In genomic region chr12:79936670-79937069, GRCh38 we compare ENCODE assay signal across 11 cellular contexts. TPM values are rescaled to one million over a fixed set of nuclear protein-coding genes. Genes with fewer than 3 reads are reported as not detected.
DNase-seq lines count a peak whose midpoint lies in the region; ATAC-seq and TF ChIP-seq lines count a peak whose summit lies in the region.
"Had no signal": no experiment of that assay in that cellular context is flagged by ENCODE, and none has a peak within 500 bp of the region (broad histone marks: within the 10 kb centered on the region; RNA-seq: fewer than 3 reads in every experiment).

No MANE protein-coding gene starts in this region.

- H3K36me3 ChIP-seq in SU-DHL-6 (ENCODE audit: low read length) (no peaks in the 10 kb centered on the region), fibroblast of lung (ENCODE audit: control insufficient read depth, insufficient read depth, low read length) (no peaks in the 10 kb centered on the region), adrenal gland (replicated peaks in 1 of 2) (no peaks in the 10 kb centered on the region), mucosa of descending colon (ENCODE audit: low read depth) (no peaks in the 10 kb centered on the region)

- H3K4me3 Mint-ChIP-seq in activated CD4-positive, alpha-beta memory T cell treated with anti-CD3 and anti-CD28 coated beads, Interleukin-2, amount 10 ng/mL, durations not matched to agents 7 days and 5 days, result peak overlapping the region; percentile 15
- no peak overlapping the region for H3K4me3 Mint-ChIP-seq in activated CD4-positive, alpha-beta memory T cell treated with anti-CD3 and anti-CD28 coated beads for 36 hours

- H4K20me1 ChIP-seq in SU-DHL-6 (ENCODE audit: low read depth, low read length), result peaks cover 20% of the 10 kb centered on the region
- H4K20me1 ChIP-seq in fibroblast of lung (ENCODE audit: control insufficient read depth, extremely low read depth, insufficient read depth, low read length), result no peaks in the 10 kb centered on the region

- TF ChIP-seq CTCF in SU-DHL-6 (IDR thresholded peaks at IDR 0.05; ENCODE audit: insufficient read depth, low read length, poor library complexity, severe bottlenecking) (no peak), fibroblast of lung (conservative IDR thresholded peaks at IDR 0.05 in 1 of 2, IDR thresholded peaks at IDR 0.05 in 1 of 2; ENCODE audit: low read depth in 1 of 2, low read length in 2 of 2) (no peak), adrenal gland (IDR thresholded peaks at IDR 0.05) (no peak), mucosa of descending colon (IDR thresholded peaks at IDR 0.05) (no peak)

- no peak overlapping the region for H3K27ac ChIP-seq in SU-DHL-6 (ENCODE audit: low read depth, low read length)
- H3K27ac ChIP-seq in fibroblast of lung (ENCODE audit: insufficient read depth, low read length), result no peak overlapping the region
- no peak overlapping the region for H3K27ac ChIP-seq in adrenal gland

- H3K9me3 ChIP-seq in SU-DHL-6 (ENCODE audit: insufficient read depth, low read length), result no peaks in the 10 kb centered on the region
- H3K9me3 ChIP-seq in fibroblast of lung (ENCODE audit: control insufficient read depth, insufficient read depth, low read depth, low read length), result no peaks in the 10 kb centered on the region
- no peaks in the 10 kb centered on the region for H3K9me3 ChIP-seq in adrenal gland (replicated peaks in 1 of 3)
- H3K9me3 ChIP-seq in mucosa of descending colon, result no peaks in the 10 kb centered on the region

- H2AFZ ChIP-seq in SU-DHL-6 (ENCODE audit: low read depth, low read length, severe bottlenecking) (no peak overlapping the region), fibroblast of lung (ENCODE audit: low read length) (no peak overlapping the region)

- H3K27me3 Mint-ChIP-seq in activated CD4-positive, alpha-beta memory T cell treated with anti-CD3 and anti-CD28 coated beads, Interleukin-2, amount 10 ng/mL, durations not matched to agents 7 days and 5 days, result no peaks in the 10 kb centered on the region
- no peaks in the 10 kb centered on the region for H3K27me3 Mint-ChIP-seq in activated CD4-positive, alpha-beta memory T cell treated with anti-CD3 and anti-CD28 coated beads for 36 hours
- H3K27me3 Mint-ChIP-seq: B cell had no signal

- H3K4me1 ChIP-seq in fibroblast of lung (ENCODE audit: control insufficient read depth, extremely low read depth, insufficient read depth, low read length), result no peaks in the 10 kb centered on the region
- H3K4me1 ChIP-seq in adrenal gland (replicated peaks in 1 of 2), result peaks cover 16 to 30% of the 10 kb centered on the region in 2 donors
- H3K4me1 ChIP-seq in mucosa of descending colon (ENCODE audit: low read depth), result peaks cover 9% of the 10 kb centered on the region

- H3F3A ChIP-seq in SU-DHL-6 (ENCODE audit: insufficient read depth), result 0 out of 2 replicates have a peak, but pooled peaks cover 5% of the 10 kb centered on the region

- H3K4me3 ChIP-seq in SU-DHL-6 (ENCODE audit: insufficient read depth, low read length, poor library complexity, severe bottlenecking), result no peak overlapping the region
- H3K4me3 ChIP-seq in fibroblast of lung (replicated peaks in 1 of 4; ENCODE audit: control extremely low read depth in 1 of 4, insufficient read depth in 1 of 4, low read depth in 3 of 4, low read length in 4 of 4), result peak overlapping the region; percentile 94 to 97 (median 96)
- H3K4me3 ChIP-seq in adrenal gland, result peak overlapping the region in 1 of 4 donors; percentile 16
- no peak overlapping the region for H3K4me3 ChIP-seq in mucosa of descending colon
- H3K4me3 ChIP-seq: lung had no signal

- TF ChIP-seq POLR2A in adrenal gland (IDR thresholded peaks at IDR 0.05), result no peak

- POLR2A ChIA-PET in activated CD4-positive, alpha-beta memory T cell treated with anti-CD3 and anti-CD28 coated beads, Interleukin-2, amount 10 ng/mL, durations not matched to agents 7 days and 5 days (lab: Charles Lee), result interaction anchor here (1.0 to 4.2 kb wide), 6 partner anchors 9 to 242 kb away, joined by 3 to 24 read pairs (median 6); no protein-coding TSS in a partner anchor
- POLR2A ChIA-PET in activated CD4-positive, alpha-beta memory T cell treated with anti-CD3 and anti-CD28 coated beads for 36 hours (lab: Charles Lee), result no interaction called here

- no peak for ATAC-seq in mucosa of descending colon
- no peak for ATAC-seq in GM21367 (IDR thresholded peaks at IDR 0.05; ENCODE audit: unreplicated experiment)

- intact Hi-C loops in activated CD4-positive, alpha-beta memory T cell treated with anti-CD3 and anti-CD28 coated beads for 36 hours (cut with micrococcal nuclease), result no loop called here
- intact Hi-C loops in adrenal gland (cut with DNase I), result loop anchor here in 1 of 2 donors (10.0 kb wide), 1 partner anchor 132 kb away; no protein-coding TSS in a partner anchor
- intact Hi-C loops in mucosa of descending colon (cut with DNase I, micrococcal nuclease), result loop anchor here in 1 of 2 donors (10.0 kb wide), 1 partner anchor 118 kb away; no protein-coding TSS in a partner anchor

- H3K9me2 ChIP-seq in SU-DHL-6 (replicated peaks; ENCODE audit: insufficient read depth, low read length), result no peaks in the 10 kb centered on the region

- H3K79me2 ChIP-seq in SU-DHL-6 (ENCODE audit: insufficient read depth, low read length) (peaks cover 40% of the 10 kb centered on the region), fibroblast of lung (ENCODE audit: control insufficient read depth, insufficient read depth, low read length) (peaks cover 50% of the 10 kb centered on the region)

- H3K36me3 Mint-ChIP-seq in activated CD4-positive, alpha-beta memory T cell treated with anti-CD3 and anti-CD28 coated beads, Interleukin-2, amount 10 ng/mL, durations not matched to agents 7 days and 5 days (ENCODE audit: low read depth), result peaks cover 13% of the 10 kb centered on the region
- H3K36me3 Mint-ChIP-seq in activated CD4-positive, alpha-beta memory T cell treated with anti-CD3 and anti-CD28 coated beads for 36 hours, result peaks cover 9% of the 10 kb centered on the region

- 0 to 8% (median 5%) methylated on average over 1 of the region's 1 CpG for WGBS in adrenal gland, 4 donors

- DNase-seq in activated CD4-positive, alpha-beta memory T cell treated with anti-CD3 and anti-CD28 coated beads, Interleukin-2, amount 10 ng/mL, durations not matched to agents 7 days and 5 days, result no peak
- no peak for DNase-seq in activated CD4-positive, alpha-beta memory T cell treated with anti-CD3 and anti-CD28 coated beads for 36 hours
- DNase-seq in fibroblast of lung (ENCODE audit: low read depth in 2 of 2) (peak in 1 of 2 donors; percentile 21), superior temporal gyrus (ENCODE audit: extremely low spot score) (peak; percentile 30), adrenal gland (no peak), mucosa of descending colon (no peak)
- DNase-seq: stimulated activated CD8-positive, alpha-beta memory T cell treated with anti-CD3 and anti-CD28 coated beads, Interleukin-4, amount 100 ng/mL, for 48 hours had no signal

- H3K27me3 ChIP-seq in SU-DHL-6 (ENCODE audit: low read length), result no peaks in the 10 kb centered on the region
- H3K27me3 ChIP-seq in fibroblast of lung (ENCODE audit: control insufficient read depth, insufficient read depth, low read length), result no peaks in the 10 kb centered on the region
- no peaks in the 10 kb centered on the region for H3K27me3 ChIP-seq in adrenal gland

- H3K9ac ChIP-seq in SU-DHL-6 (ENCODE audit: low read length) (peak overlapping the region; percentile 92; the same call in 1 of the 2 replicates), fibroblast of lung (ENCODE audit: insufficient read depth, low read length) (no peak overlapping the region)

- no peaks in the 10 kb centered on the region for H3K9me3 Mint-ChIP-seq in activated CD4-positive, alpha-beta memory T cell treated with anti-CD3 and anti-CD28 coated beads, Interleukin-2, amount 10 ng/mL, durations not matched to agents 7 days and 5 days
- no peaks in the 10 kb centered on the region for H3K9me3 Mint-ChIP-seq in activated CD4-positive, alpha-beta memory T cell treated with anti-CD3 and anti-CD28 coated beads for 36 hours

- peaks cover 31% of the 10 kb centered on the region for H3K4me1 Mint-ChIP-seq in activated CD4-positive, alpha-beta memory T cell treated with anti-CD3 and anti-CD28 coated beads, Interleukin-2, amount 10 ng/mL, durations not matched to agents 7 days and 5 days
- peaks cover 27% of the 10 kb centered on the region for H3K4me1 Mint-ChIP-seq in activated CD4-positive, alpha-beta memory T cell treated with anti-CD3 and anti-CD28 coated beads for 36 hours (ENCODE audit: low read depth)

- CTCF ChIA-PET in activated CD4-positive, alpha-beta memory T cell treated with anti-CD3 and anti-CD28 coated beads, Interleukin-2, amount 10 ng/mL, durations not matched to agents 7 days and 5 days (lab: Charles Lee), result interaction anchor here (1.0 to 1.5 kb wide), 3 partner anchors 49 to 333 kb away, joined by 3 to 4 read pairs (median 4); no protein-coding TSS in a partner anchor
- CTCF ChIA-PET in activated CD4-positive, alpha-beta memory T cell treated with anti-CD3 and anti-CD28 coated beads for 36 hours (lab: Charles Lee), result no interaction called here

- H3K4me2 ChIP-seq in SU-DHL-6 (ENCODE audit: low read depth, low read length, poor library complexity, severe bottlenecking) (peak overlapping the region; percentile 68), fibroblast of lung (ENCODE audit: extremely low read depth, insufficient read depth, low read length) (peak overlapping the region; percentile 93)

- H3K27ac Mint-ChIP-seq in activated CD4-positive, alpha-beta memory T cell treated with anti-CD3 and anti-CD28 coated beads, Interleukin-2, amount 10 ng/mL, durations not matched to agents 7 days and 5 days, result peak overlapping the region; percentile 13
- no peak overlapping the region for H3K27ac Mint-ChIP-seq in activated CD4-positive, alpha-beta memory T cell treated with anti-CD3 and anti-CD28 coated beads for 36 hours

RNA-seq across cellular contexts. Expression of gene PPP1R12A, which starts 1.8 kb away (rescaled TPM):
- total RNA-seq in activated CD4-positive, alpha-beta memory T cell treated with anti-CD3 and anti-CD28 coated beads, Interleukin-2, amount 10 ng/mL, durations not matched to agents 7 days and 5 days, result 100 to 1,000 TPM; 114 to 115 TPM
- total RNA-seq in activated CD4-positive, alpha-beta memory T cell treated with anti-CD3 and anti-CD28 coated beads for 36 hours, result 10 to 100 TPM; 74.5 to 75.7 TPM
- total RNA-seq in fibroblast of lung (120 and 139 TPM in 2 replicates), adrenal gland (10 to 100 TPM; 26.6 to 81.2 (median 50.0) TPM), mucosa of descending colon (100 to 1,000 TPM in 1 of 3 donors, 10 to 100 TPM in 2; 63.7 to 253 (median 74.3) TPM)
- polyA plus RNA-seq in fibroblast of lung (76.4 and 94.9 TPM in 2 replicates), adrenal gland (10 to 100 TPM; 17.0 to 58.7 (median 27.9) TPM)
- 47.8 and 62.1 TPM in 2 replicates for polyA plus RNA-seq in fibroblast of lung (2012)
- 15.7 and 24.4 TPM in 2 replicates for polyA minus RNA-seq in fibroblast of lung (ENCODE audit: low replicate concordance)

Comparison
In these comparisons a context has a peak if more than half of its experiments do, and no peak if none do; other contexts are left out.
1. H3K4me3 ChIP-seq: peak in fibroblast of lung (4 of 4); none in SU-DHL-6 (single experiment) and mucosa of descending colon (single experiment).